Comparison of ENCODE assay signal across 15 cellular contexts in the genomic region with DNA sequence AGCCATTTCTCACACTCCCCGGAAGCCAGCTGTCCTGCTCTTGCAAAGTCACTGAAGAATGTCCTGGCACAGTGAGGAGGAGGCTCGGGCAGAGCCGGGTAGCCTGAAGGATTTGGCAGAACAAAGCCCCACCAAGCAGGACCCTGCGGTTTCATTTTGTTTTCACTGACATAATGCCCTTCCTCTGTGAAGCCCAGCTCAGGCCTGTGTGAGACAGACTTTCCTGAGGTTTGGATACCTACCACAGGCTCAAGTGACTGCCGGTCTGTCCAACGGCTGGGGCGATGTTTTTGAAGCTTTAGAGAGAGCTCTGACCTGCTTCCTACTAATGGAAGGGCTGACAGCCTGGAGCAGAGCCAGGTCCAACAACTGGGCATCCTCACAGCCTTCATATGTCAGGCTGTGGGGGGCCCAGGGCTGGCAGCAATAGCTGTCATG.
DNase-seq lines count a peak whose midpoint lies in the region; ATAC-seq, FAIRE-seq and TF ChIP-seq lines count a peak whose summit lies in the region.
"Had no signal": no experiment of that assay in that cellular context is flagged by ENCODE, and none has a peak within 500 bp of the region (broad histone marks: within the 10 kb centered on the region; RNA-seq: fewer than 3 reads in every experiment).

No MANE protein-coding gene starts in this region.

- H3K36me3 Mint-ChIP-seq in osteocyte (ENCODE audit: unreplicated experiment): no peaks in the 10 kb centered on the region
- H3K36me3 Mint-ChIP-seq in glutamatergic neuron (ENCODE audit: unreplicated experiment): peaks cover 8% of the 10 kb centered on the region
- H3K36me3 Mint-ChIP-seq: naive thymus-derived CD4-positive, alpha-beta T cell had no signal

- H3K4me1 ChIP-seq in GM23248 (ENCODE audit: insufficient read depth): peaks cover 52% of the 10 kb centered on the region
- H3K4me1 ChIP-seq in H1 (replicated peaks in 1 of 4; ENCODE audit: control insufficient read depth in 3 of 4, insufficient read depth in 4 of 4, low read length in 3 of 4): peaks cover 0 to 17% (median 10%) of the 10 kb centered on the region in 4 experiments; a peak in 4 of 7 replicates

- CTCF ChIA-PET in H1 (lab: Charles Lee; ENCODE audit: partially characterized antibody): interaction anchor here (0.7 to 2.3 kb wide), 3 partner anchors 17 to 73 kb away, joined by 3 to 5 read pairs (median 3); no protein-coding TSS in a partner anchor

- H3K27me3 Mint-ChIP-seq in osteocyte (ENCODE audit: unreplicated experiment) (no peaks in the 10 kb centered on the region), glutamatergic neuron (ENCODE audit: unreplicated experiment) (peaks cover 9% of the 10 kb centered on the region)

- in situ Hi-C loops in GM23248 (cut with MboI): no loop called here

- H2BK5ac ChIP-seq in H1 (ENCODE audit: low read depth, low read length): no peak overlapping the region

- H3K9me3 Mint-ChIP-seq in osteocyte (ENCODE audit: unreplicated experiment) (peaks cover 5% of the 10 kb centered on the region), glutamatergic neuron (ENCODE audit: unreplicated experiment) (peaks cover 2% of the 10 kb centered on the region)
- H3K9me3 Mint-ChIP-seq: activated CD4-positive, alpha-beta T cell treated with anti-CD3 and anti-CD28 coated beads, Interleukin-2, amount 10 ng/mL, durations not matched to agents 7 days and 5 days; activated T-helper 1 cell treated with anti-CD3 and anti-CD28 coated beads, Interleukin-12 subunit alpha, Interleukin-12 subunit beta, Interleukin-2, Interleukin-4 antibody, amounts not matched to agents 30 ng/mL and 10 ng/mL and 1 ng/mL, durations not matched to agents 14 hours and 24 hours and 36 hours had no signal

- H3K4me2 ChIP-seq in GM23248 (ENCODE audit: unreplicated experiment): peak overlapping the region; percentile 29
- H3K4me2 ChIP-seq in H1 (ENCODE audit: insufficient read depth in 1 of 2, low read depth in 2 of 2, low read length in 2 of 2): no peak overlapping the region
- H3K4me2 ChIP-seq: PC-9 had no signal

- peak overlapping the region; percentile 94 for H3K27ac Mint-ChIP-seq in osteocyte (ENCODE audit: unreplicated experiment)
- H3K27ac Mint-ChIP-seq in glutamatergic neuron (ENCODE audit: unreplicated experiment): no peak overlapping the region
- H3K27ac Mint-ChIP-seq: activated CD4-positive, alpha-beta T cell treated with anti-CD3 and anti-CD28 coated beads, Interleukin-2, amount 10 ng/mL, durations not matched to agents 7 days and 5 days; activated T-helper 1 cell treated with anti-CD3 and anti-CD28 coated beads, Interleukin-12 subunit alpha, Interleukin-12 subunit beta, Interleukin-2, Interleukin-4 antibody, amounts not matched to agents 30 ng/mL and 10 ng/mL and 1 ng/mL, durations not matched to agents 14 hours and 24 hours and 36 hours; naive thymus-derived CD4-positive, alpha-beta T cell; T-helper 17 cell had no signal

- no peak for ATAC-seq in HG03439 (IDR thresholded peaks at IDR 0.05; ENCODE audit: unreplicated experiment)
- ATAC-seq: naive thymus-derived CD4-positive, alpha-beta T cell; T-helper 17 cell had no signal

- H2AK5ac ChIP-seq in H1 (ENCODE audit: low read depth, low read length): no peak overlapping the region

- H3K23ac ChIP-seq in H1 (ENCODE audit: insufficient read length): no peak overlapping the region

- H3K14ac ChIP-seq in H1 (ENCODE audit: insufficient read length): no peak overlapping the region

- H3K79me2 ChIP-seq in GM23248 (ENCODE audit: insufficient read depth) (no peaks in the 10 kb centered on the region), H1 (ENCODE audit: control insufficient read depth in 1 of 2, insufficient read depth in 2 of 2, low read length in 2 of 2) (no peaks in the 10 kb centered on the region)

- DNase-seq in GM23248 (peak; percentile 52), RPMI8226 (peak; percentile 6), H1 (ENCODE audit: low read depth in 1 of 2, low spot score in 2 of 2) (no peak), osteocyte (ENCODE audit: extremely low spot score, unreplicated experiment) (no peak), glutamatergic neuron (no peak), NCI-H187 (lab: John Stamatoyannopoulos, UW) (no peak), NOMO-1 treated with DMSO at 0.1 percent for 48 hours (lab: John Stamatoyannopoulos, UW; ENCODE audit: unreplicated experiment) (no peak)
- DNase-seq: activated CD4-positive, alpha-beta T cell treated with anti-CD3 and anti-CD28 coated beads, Interleukin-2, amount 10 ng/mL, durations not matched to agents 7 days and 5 days; aorta; kidney; naive thymus-derived CD4-positive, alpha-beta T cell; PC-9; T-helper 17 cell had no signal

- H3K56ac ChIP-seq in H1 (replicated peaks; ENCODE audit: insufficient read length, low read depth, low read length): no peak overlapping the region

- peak overlapping the region; percentile 49; the same call in 1 of the 2 replicates for H3K18ac ChIP-seq in H1 (ENCODE audit: extremely low read depth, low read length)

- TF ChIP-seq CTCF in H1 (IDR thresholded peaks at IDR 0.05; ENCODE audit: control extremely low read depth in 1 of 3, insufficient read depth in 1 of 3, low read depth in 1 of 3, low read length in 3 of 3) (no peak), osteocyte (IDR thresholded peaks at IDR 0.05) (no peak), glutamatergic neuron (IDR thresholded peaks at IDR 0.05; ENCODE audit: partially characterized antibody, unreplicated experiment) (no peak)

- no peaks in the 10 kb centered on the region for H3K23me2 ChIP-seq in H1 (ENCODE audit: low read depth, low read length)

- peak overlapping the region; percentile 29; the same call in 1 of the 2 replicates for H2BK12ac ChIP-seq in H1 (ENCODE audit: low read depth, low read length)

- no peaks in the 10 kb centered on the region for H4K20me1 ChIP-seq in GM23248 (ENCODE audit: insufficient read depth)
- H4K20me1 ChIP-seq in H1 (replicated peaks in 1 of 2; ENCODE audit: control insufficient read depth in 1 of 2, insufficient read depth in 2 of 2, low read length in 2 of 2): no peaks in the 10 kb centered on the region

- no peak overlapping the region for H2BK120ac ChIP-seq in H1 (replicated peaks; ENCODE audit: low read depth, low read length)

- H3K36me3 ChIP-seq in GM23248 (ENCODE audit: low read depth) (no peaks in the 10 kb centered on the region), H1 (ENCODE audit: control insufficient read depth in 2 of 4, insufficient read depth in 4 of 4, low read length in 3 of 4) (no peaks in the 10 kb centered on the region)

- H3K9ac ChIP-seq in GM23248 (no peak overlapping the region), H1 (replicated peaks in 1 of 4; ENCODE audit: extremely low read depth in 1 of 4, low read depth in 3 of 4, low read length in 3 of 4) (no peak overlapping the region)

- POLR2A ChIA-PET in H1 (lab: Charles Lee; ENCODE audit: partially characterized antibody): interaction anchor here (0.5 to 1.1 kb wide), 2 partner anchors 15 to 71 kb away, joined by 3 to 7 read pairs; no protein-coding TSS in a partner anchor

- TF ChIP-seq RAD21 in H1 (IDR thresholded peaks at IDR 0.05 in 1 of 2, conservative IDR thresholded peaks at IDR 0.05 in 1 of 2; ENCODE audit: low read depth in 2 of 2, low read length in 2 of 2): no peak

- H2BK15ac ChIP-seq in H1 (ENCODE audit: low read length): no peak overlapping the region

- no peaks in the 10 kb centered on the region for H3K9me3 ChIP-seq in GM23248 (ENCODE audit: low read depth)
- H3K9me3 ChIP-seq in H1 (ENCODE audit: insufficient read depth in 2 of 2, low read depth in 1 of 2, low read length in 1 of 2): 0 out of 4 replicates have a peak, but pooled peaks cover 0 to 4% of the 10 kb centered on the region in 2 experiments

- TF ChIP-seq POLR2A in H1 (IDR thresholded peaks at IDR 0.05; ENCODE audit: control extremely low read depth in 1 of 2, low read depth in 2 of 2, low read length in 2 of 2): no peak

- no peak overlapping the region for H2BK20ac ChIP-seq in H1 (ENCODE audit: low read length)

- H4K91ac ChIP-seq in H1 (replicated peaks; ENCODE audit: insufficient read length, low read length): no peak overlapping the region

- H3K9me2 ChIP-seq in GM23248 (ENCODE audit: insufficient read depth): no peaks in the 10 kb centered on the region

- H3K4me3 Mint-ChIP-seq in osteocyte (ENCODE audit: unreplicated experiment) (peak overlapping the region; percentile 26), glutamatergic neuron (ENCODE audit: unreplicated experiment) (no peak overlapping the region)
- H3K4me3 Mint-ChIP-seq: activated CD4-positive, alpha-beta T cell treated with anti-CD3 and anti-CD28 coated beads, Interleukin-2, amount 10 ng/mL, durations not matched to agents 7 days and 5 days; activated T-helper 1 cell treated with anti-CD3 and anti-CD28 coated beads, Interleukin-12 subunit alpha, Interleukin-12 subunit beta, Interleukin-2, Interleukin-4 antibody, amounts not matched to agents 30 ng/mL and 10 ng/mL and 1 ng/mL, durations not matched to agents 14 hours and 24 hours and 36 hours; naive thymus-derived CD4-positive, alpha-beta T cell; T-helper 17 cell had no signal

- H4K5ac ChIP-seq in H1 (ENCODE audit: insufficient read length, low read depth, low read length): no peak overlapping the region

- H3K27ac ChIP-seq in GM23248 (peak overlapping the region; percentile 31), H1 (ENCODE audit: low read depth, low read length) (no peak overlapping the region)
- H3K27ac ChIP-seq: PC-9 had no signal

- H3K27me3 ChIP-seq in GM23248 (replicated peaks; ENCODE audit: insufficient read depth) (no peaks in the 10 kb centered on the region), H1 (replicated peaks in 1 of 4; ENCODE audit: control insufficient read depth in 3 of 4, extremely low read depth in 1 of 4, insufficient read depth in 3 of 4, low read length in 3 of 4) (no peaks in the 10 kb centered on the region)

- H3K4ac ChIP-seq in H1 (replicated peaks; ENCODE audit: insufficient read length, low read depth, low read length): no peak overlapping the region

- H3F3A ChIP-seq in GM23248 (ENCODE audit: insufficient read depth): peaks cover 33% of the 10 kb centered on the region

- H3K4me3 ChIP-seq in GM23248: no peak overlapping the region
- no peak overlapping the region for H3K4me3 ChIP-seq in H1 (ENCODE audit: extremely low read depth in 1 of 4, insufficient read depth in 2 of 4, low read depth in 3 of 4, low read length in 4 of 4)
- H3K4me3 ChIP-seq: PC-9 had no signal

- TF ChIP-seq EP300 in H1 (IDR thresholded peaks at IDR 0.05; ENCODE audit: borderline replicate concordance in 1 of 2, low read depth in 2 of 2, low read length in 2 of 2): no peak

- WGBS in GM23248 (ENCODE audit: low coverage in 1 of 2, low lambda C conversion rate in 2 of 2, missing lambda C conversion rate in 2 of 2), 2 experiments: 23 to 27% methylated on average over 7 of the region's 7 CpGs
- WGBS in H1 (ENCODE audit: extremely low coverage in 1 of 2, insufficient coverage in 1 of 2, insufficient read length in 1 of 2, insufficient replicate concordance in 2 of 2, low coverage in 1 of 2, low lambda C conversion rate in 2 of 2, missing lambda C conversion rate in 1 of 2), 2 experiments: 82% methylated on average over 7 of the region's 7 CpGs; no CpG with 5 or more reads in 1 of the 2 experiments

- no peak for FAIRE-seq in H1 (lab: Jason Lieb, UNC)
- FAIRE-seq: kidney had no signal

- no peaks in the 10 kb centered on the region for H3K79me1 ChIP-seq in H1 (ENCODE audit: low read depth, low read length)

- H2AFZ ChIP-seq in GM23248 (peak overlapping the region; percentile 62), H1 (ENCODE audit: low read length) (no peak overlapping the region)
- H2AFZ ChIP-seq: PC-9 had no signal

- H4K8ac ChIP-seq in H1 (ENCODE audit: extremely low read depth, insufficient read depth, low read length): peak overlapping the region; percentile 45; the same call in 1 of the 2 replicates

- H3K4me1 Mint-ChIP-seq in osteocyte (ENCODE audit: unreplicated experiment): peaks cover 52% of the 10 kb centered on the region
- H3K4me1 Mint-ChIP-seq in glutamatergic neuron (ENCODE audit: low read depth, unreplicated experiment): peaks cover 10% of the 10 kb centered on the region
- H3K4me1 Mint-ChIP-seq: activated CD4-positive, alpha-beta T cell treated with anti-CD3 and anti-CD28 coated beads, Interleukin-2, amount 10 ng/mL, durations not matched to agents 7 days and 5 days; naive thymus-derived CD4-positive, alpha-beta T cell; T-helper 17 cell had no signal

Comparison
In these comparisons a context has a peak if more than half of its experiments do, and no peak if none do; other contexts are left out.
1. DNase-seq: peak in GM23248 (single experiment) and RPMI8226 (single experiment); none in H1 (0 of 2), osteocyte (single experiment), glutamatergic neuron (single experiment), NCI-H187 (0 of 2) and NOMO-1 treated with DMSO at 0.1 percent for 48 hours (single experiment).